17 cellular contexts compared by ENCODE assay signal in genomic region chrX:131649741-131650140, GRCh38.
"Had no signal": no experiment of that assay in that cellular context is flagged by ENCODE, and none has a peak within 500 bp of the region (broad histone marks: within the 10 kb centered on the region; RNA-seq: fewer than 3 reads in every experiment).

No MANE protein-coding gene starts in this region.

- H3K36me3 Mint-ChIP-seq: natural killer cell; stimulated activated memory B cell treated with anti-CD40 and anti-IgM and Interleukin-4, amounts not matched to agents 10 μg/mL and 1 μg/mL and 100 μg/mL, for 72 hours; type B pancreatic cell had no signal

- H3K9me3 Mint-ChIP-seq: activated B cell treated with CpG ODN at 0.5 μM for 24 hours; activated CD4-positive, alpha-beta T cell treated with anti-CD3 and anti-CD28 coated beads, Interleukin-2, amount 10 ng/mL, durations not matched to agents 7 days and 5 days; activated T-helper 2 cell treated with anti-CD3 and anti-CD28 coated beads, Interferon-gamma antibody, Interleukin-2, Interleukin-4, amounts not matched to agents 10 μg/mL and 5 μg/mL and 100 μg/mL, durations not matched to agents 14 hours and 24 hours and 36 hours; natural killer cell; T-helper 1 cell treated with Interleukin-12 subunit alpha and Interleukin-12 subunit beta and Interleukin-4 antibody, amounts not matched to agents 30 μg/mL and 1 μg/mL, for 36 hours; type B pancreatic cell had no signal

- H3K27ac Mint-ChIP-seq: activated B cell treated with CpG ODN at 0.5 μM for 24 hours; activated CD4-positive, alpha-beta T cell treated with anti-CD3 and anti-CD28 coated beads, Interleukin-2, amount 10 ng/mL, durations not matched to agents 7 days and 5 days; activated T-helper 2 cell treated with anti-CD3 and anti-CD28 coated beads, Interferon-gamma antibody, Interleukin-2, Interleukin-4, amounts not matched to agents 10 μg/mL and 5 μg/mL and 100 μg/mL, durations not matched to agents 14 hours and 24 hours and 36 hours; endodermal cell; natural killer cell; stimulated activated memory B cell treated with anti-CD40 and anti-IgM and Interleukin-4, amounts not matched to agents 10 μg/mL and 1 μg/mL and 100 μg/mL, for 72 hours; T-helper 1 cell treated with Interleukin-12 subunit alpha and Interleukin-12 subunit beta and Interleukin-4 antibody, amounts not matched to agents 30 μg/mL and 1 μg/mL, for 36 hours; type B pancreatic cell had no signal

- ATAC-seq: body of pancreas; gastroesophageal sphincter; natural killer cell; stimulated activated memory B cell treated with anti-CD40 and anti-IgM and Interleukin-4, amounts not matched to agents 10 μg/mL and 1 μg/mL and 100 μg/mL, for 72 hours had no signal

- H3K4me1 Mint-ChIP-seq: activated B cell treated with CpG ODN at 0.5 μM for 24 hours; activated CD4-positive, alpha-beta T cell treated with anti-CD3 and anti-CD28 coated beads, Interleukin-2, amount 10 ng/mL, durations not matched to agents 7 days and 5 days; endodermal cell; natural killer cell; stimulated activated memory B cell treated with anti-CD40 and anti-IgM and Interleukin-4, amounts not matched to agents 10 μg/mL and 1 μg/mL and 100 μg/mL, for 72 hours had no signal

- H3K4me3 Mint-ChIP-seq: activated B cell treated with CpG ODN at 0.5 μM for 24 hours; activated CD4-positive, alpha-beta T cell treated with anti-CD3 and anti-CD28 coated beads, Interleukin-2, amount 10 ng/mL, durations not matched to agents 7 days and 5 days; endodermal cell; natural killer cell; stimulated activated memory B cell treated with anti-CD40 and anti-IgM and Interleukin-4, amounts not matched to agents 10 μg/mL and 1 μg/mL and 100 μg/mL, for 72 hours; T-helper 1 cell treated with Interleukin-12 subunit alpha and Interleukin-12 subunit beta and Interleukin-4 antibody, amounts not matched to agents 30 μg/mL and 1 μg/mL, for 36 hours; type B pancreatic cell had no signal

- DNase-seq: activated B cell treated with CpG ODN at 0.5 μM for 24 hours; activated CD4-positive, alpha-beta T cell treated with anti-CD3 and anti-CD28 coated beads, Interleukin-2, amount 10 ng/mL, durations not matched to agents 7 days and 5 days; activated naive CD4-positive, alpha-beta T cell; body of pancreas; cortex of kidney; endodermal cell; head of caudate nucleus; hypothalamus; midbrain; natural killer cell; sigmoid colon; T1000 had no signal
